ENCODE assay signal across 25 cellular contexts in the genomic region with DNA sequence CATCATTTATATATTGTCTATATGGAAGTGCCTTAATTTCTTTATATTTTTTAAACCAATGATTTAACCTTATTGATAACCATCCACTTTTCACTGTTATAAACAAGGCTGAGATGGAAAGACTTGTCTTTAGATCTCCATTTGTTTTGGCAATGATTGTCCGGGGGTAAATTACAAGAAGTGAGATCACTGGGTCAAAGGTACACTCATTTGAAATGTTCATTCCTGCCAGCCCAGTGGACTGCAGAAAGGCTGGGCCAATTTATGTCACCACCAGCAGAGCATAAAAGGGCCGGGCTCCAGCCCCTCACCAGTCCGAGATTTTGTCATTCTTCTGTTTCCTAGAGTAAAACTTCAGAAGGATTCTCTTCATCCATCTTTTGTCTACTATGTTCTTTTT.
"Had no signal": no experiment of that assay in that cellular context is flagged by ENCODE, and none has a peak within 500 bp of the region (broad histone marks: within the 10 kb centered on the region; RNA-seq: fewer than 3 reads in every experiment).

No MANE protein-coding gene starts in this region.

- H3K4me3 Mint-ChIP-seq: activated CD8-positive, alpha-beta memory T cell treated with anti-CD3 and anti-CD28 coated beads, Interleukin-2, amount 10 ng/mL, durations not matched to agents 7 days and 5 days; activated naive CD8-positive, alpha-beta T cell treated with anti-CD3 and anti-CD28 coated beads, Interleukin-2, amount 50 U/mL, for 24 hours; activated T-cell treated with anti-CD3 and anti-CD28 coated beads, Interleukin-2, amount 50 U/mL, for 24 hours; brain; T-helper 17 cell; WTC11 had no signal

- ATAC-seq: activated CD8-positive, alpha-beta memory T cell treated with anti-CD3 and anti-CD28 coated beads, Interleukin-2, amount 10 ng/mL, durations not matched to agents 7 days and 5 days; activated naive CD4-positive, alpha-beta T cell treated with anti-CD3 and anti-CD28 coated beads, Interleukin-2, amount 50 U/mL, for 72 hours; activated naive CD8-positive, alpha-beta T cell treated with anti-CD3 and anti-CD28 coated beads, Interleukin-2, amount 50 U/mL, for 24 hours; T-helper 17 cell; WTC11 had no signal

- H3K27ac Mint-ChIP-seq: activated CD8-positive, alpha-beta memory T cell treated with anti-CD3 and anti-CD28 coated beads, Interleukin-2, amount 10 ng/mL, durations not matched to agents 7 days and 5 days; activated naive CD4-positive, alpha-beta T cell treated with anti-CD3 and anti-CD28 coated beads, Interleukin-2, amount 50 U/mL, for 72 hours; activated naive CD8-positive, alpha-beta T cell treated with anti-CD3 and anti-CD28 coated beads, Interleukin-2, amount 50 U/mL, for 24 hours; activated T-cell treated with anti-CD3 and anti-CD28 coated beads, Interleukin-2, amount 50 U/mL, for 24 hours; T-helper 17 cell; WTC11 had no signal

- H3K9me3 Mint-ChIP-seq: activated naive CD8-positive, alpha-beta T cell treated with anti-CD3 and anti-CD28 coated beads, Interleukin-2, amount 50 U/mL, for 24 hours had no signal

- DNase-seq: activated CD4-positive, alpha-beta T cell treated with anti-CD3 and anti-CD28 coated beads for 48 hours; activated CD4-positive, alpha-beta T cell treated with anti-CD3 and anti-CD28 coated beads, Interleukin-2, amount 50 U/mL, for 4 hours; activated CD4-positive, CD25-positive, alpha-beta regulatory T cell treated with anti-CD3 and anti-CD28 coated beads, Interleukin-2, amount 50 U/mL, for 72 hours; activated CD8-positive, alpha-beta memory T cell treated with anti-CD3 and anti-CD28 coated beads, Interleukin-2, amount 10 ng/mL, durations not matched to agents 7 days and 5 days; activated effector memory CD4-positive, alpha-beta T cell treated with anti-CD3 and anti-CD28 coated beads, Interleukin-2, amount 50 U/mL, for 16 hours; activated naive CD4-positive, alpha-beta T cell treated with Interleukin-2 at 50 U/mL for 16 hours; activated naive CD8-positive, alpha-beta T cell treated with anti-CD3 and anti-CD28 coated beads, Interleukin-2, amount 50 U/mL, for 24 hours; activated T-cell treated with anti-CD3 and anti-CD28 coated beads, Interleukin-2, amount 50 U/mL, for 24 hours; amniotic stem cell; IMR-90; Kasumi-1; KBM-7; NCI-H1105 treated with DMSO at 0.1 percent for 48 hours; NCI-H1436 treated with DMSO at 0.1 percent for 48 hours; NCI-H187; NCI-H2081; NCI-H446 treated with DMSO at 0.1 percent for 48 hours; NCI-H524 treated with DMSO at 0.1 percent for 48 hours; NCI-H748 treated with DMSO at 0.1 percent for 48 hours; SIG-M5; T-helper 17 cell; T-helper 9 cell had no signal

- H3K36me3 Mint-ChIP-seq: activated CD8-positive, alpha-beta memory T cell treated with anti-CD3 and anti-CD28 coated beads, Interleukin-2, amount 10 ng/mL, durations not matched to agents 7 days and 5 days; activated naive CD4-positive, alpha-beta T cell treated with anti-CD3 and anti-CD28 coated beads, Interleukin-2, amount 50 U/mL, for 72 hours; brain had no signal

- H3K27me3 Mint-ChIP-seq: activated naive CD8-positive, alpha-beta T cell treated with anti-CD3 and anti-CD28 coated beads, Interleukin-2, amount 50 U/mL, for 24 hours; T-helper 17 cell had no signal
